Comparison of ENCODE assay signal across 1 cellular context in the genomic region with DNA sequence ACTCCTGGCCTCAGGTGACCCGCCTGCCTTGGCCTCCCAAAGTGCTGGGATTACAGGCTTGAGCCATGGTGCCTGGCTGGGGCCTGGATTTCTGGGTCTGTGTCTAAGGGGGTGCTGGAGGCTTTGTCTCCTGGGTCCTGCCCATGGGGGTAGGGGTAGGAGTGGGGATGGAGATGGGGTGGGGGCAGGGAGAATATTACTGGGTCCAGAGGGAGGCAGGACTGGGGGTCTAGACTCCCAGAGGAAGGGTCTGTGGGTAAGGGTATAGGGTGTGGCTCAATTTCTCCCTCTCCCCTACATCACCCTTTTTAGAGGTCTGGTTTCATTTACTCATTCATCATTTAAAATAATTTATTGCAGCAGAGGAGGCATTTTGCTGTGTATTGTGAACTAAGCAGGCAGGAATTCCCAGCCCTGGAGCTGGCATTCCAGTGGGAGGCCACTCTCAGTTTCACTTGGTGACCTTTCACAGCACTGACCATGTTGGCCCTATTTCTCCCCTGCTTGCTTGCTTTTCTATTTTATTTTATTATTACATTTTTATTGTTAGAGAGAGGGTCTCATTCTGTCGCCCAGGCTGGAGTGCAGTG.
TF ChIP-seq lines count a peak whose summit lies in the region.

No MANE protein-coding gene starts in this region.

TF ChIP-seq in GM12878, 131 proteins besides CTCF, POLR2A, EP300 and RAD21:
- no peak for TF ChIP-seq RAD51 (IDR thresholded peaks at IDR 0.05)
- no peak for TF ChIP-seq ESRRA (IDR thresholded peaks at IDR 0.05; ENCODE audit: low read length)
- TF ChIP-seq, protein P1, sequence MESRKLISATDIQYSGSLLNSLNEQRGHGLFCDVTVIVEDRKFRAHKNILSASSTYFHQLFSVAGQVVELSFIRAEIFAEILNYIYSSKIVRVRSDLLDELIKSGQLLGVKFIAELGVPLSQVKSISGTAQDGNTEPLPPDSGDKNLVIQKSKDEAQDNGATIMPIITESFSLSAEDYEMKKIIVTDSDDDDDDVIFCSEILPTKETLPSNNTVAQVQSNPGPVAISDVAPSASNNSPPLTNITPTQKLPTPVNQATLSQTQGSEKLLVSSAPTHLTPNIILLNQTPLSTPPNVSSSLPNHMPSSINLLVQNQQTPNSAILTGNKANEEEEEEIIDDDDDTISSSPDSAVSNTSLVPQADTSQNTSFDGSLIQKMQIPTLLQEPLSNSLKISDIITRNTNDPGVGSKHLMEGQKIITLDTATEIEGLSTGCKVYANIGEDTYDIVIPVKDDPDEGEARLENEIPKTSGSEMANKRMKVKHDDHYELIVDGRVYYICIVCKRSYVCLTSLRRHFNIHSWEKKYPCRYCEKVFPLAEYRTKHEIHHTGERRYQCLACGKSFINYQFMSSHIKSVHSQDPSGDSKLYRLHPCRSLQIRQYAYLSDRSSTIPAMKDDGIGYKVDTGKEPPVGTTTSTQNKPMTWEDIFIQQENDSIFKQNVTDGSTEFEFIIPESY (IDR thresholded peaks at IDR 0.05): no peak
- no peak for TF ChIP-seq HCFC1 (IDR thresholded peaks at IDR 0.05; ENCODE audit: low read length)
- TF ChIP-seq LARP7 (IDR thresholded peaks at IDR 0.05): no peak
- TF ChIP-seq FOXM1 (IDR thresholded peaks at IDR 0.05; ENCODE audit: low read depth, low read length): no peak
- no peak for TF ChIP-seq TCF3 (IDR thresholded peaks at IDR 0.05; ENCODE audit: borderline replicate concordance, insufficient read depth, low read depth, low read length)
- no peak for TF ChIP-seq GATAD2B (conservative IDR thresholded peaks at IDR 0.05; ENCODE audit: low read depth)
- TF ChIP-seq CREM (IDR thresholded peaks at IDR 0.05; ENCODE audit: low read depth): no peak
- no peak for TF ChIP-seq TCF7 (IDR thresholded peaks at IDR 0.05; ENCODE audit: borderline replicate concordance)
- TF ChIP-seq, protein P2, sequence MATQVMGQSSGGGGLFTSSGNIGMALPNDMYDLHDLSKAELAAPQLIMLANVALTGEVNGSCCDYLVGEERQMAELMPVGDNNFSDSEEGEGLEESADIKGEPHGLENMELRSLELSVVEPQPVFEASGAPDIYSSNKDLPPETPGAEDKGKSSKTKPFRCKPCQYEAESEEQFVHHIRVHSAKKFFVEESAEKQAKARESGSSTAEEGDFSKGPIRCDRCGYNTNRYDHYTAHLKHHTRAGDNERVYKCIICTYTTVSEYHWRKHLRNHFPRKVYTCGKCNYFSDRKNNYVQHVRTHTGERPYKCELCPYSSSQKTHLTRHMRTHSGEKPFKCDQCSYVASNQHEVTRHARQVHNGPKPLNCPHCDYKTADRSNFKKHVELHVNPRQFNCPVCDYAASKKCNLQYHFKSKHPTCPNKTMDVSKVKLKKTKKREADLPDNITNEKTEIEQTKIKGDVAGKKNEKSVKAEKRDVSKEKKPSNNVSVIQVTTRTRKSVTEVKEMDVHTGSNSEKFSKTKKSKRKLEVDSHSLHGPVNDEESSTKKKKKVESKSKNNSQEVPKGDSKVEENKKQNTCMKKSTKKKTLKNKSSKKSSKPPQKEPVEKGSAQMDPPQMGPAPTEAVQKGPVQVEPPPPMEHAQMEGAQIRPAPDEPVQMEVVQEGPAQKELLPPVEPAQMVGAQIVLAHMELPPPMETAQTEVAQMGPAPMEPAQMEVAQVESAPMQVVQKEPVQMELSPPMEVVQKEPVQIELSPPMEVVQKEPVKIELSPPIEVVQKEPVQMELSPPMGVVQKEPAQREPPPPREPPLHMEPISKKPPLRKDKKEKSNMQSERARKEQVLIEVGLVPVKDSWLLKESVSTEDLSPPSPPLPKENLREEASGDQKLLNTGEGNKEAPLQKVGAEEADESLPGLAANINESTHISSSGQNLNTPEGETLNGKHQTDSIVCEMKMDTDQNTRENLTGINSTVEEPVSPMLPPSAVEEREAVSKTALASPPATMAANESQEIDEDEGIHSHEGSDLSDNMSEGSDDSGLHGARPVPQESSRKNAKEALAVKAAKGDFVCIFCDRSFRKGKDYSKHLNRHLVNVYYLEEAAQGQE (IDR thresholded peaks at IDR 0.05; ENCODE audit: low read depth, low read length): no peak
- TF ChIP-seq NFXL1 (IDR thresholded peaks at IDR 0.05; ENCODE audit: borderline replicate concordance): no peak
- TF ChIP-seq, protein P3, sequence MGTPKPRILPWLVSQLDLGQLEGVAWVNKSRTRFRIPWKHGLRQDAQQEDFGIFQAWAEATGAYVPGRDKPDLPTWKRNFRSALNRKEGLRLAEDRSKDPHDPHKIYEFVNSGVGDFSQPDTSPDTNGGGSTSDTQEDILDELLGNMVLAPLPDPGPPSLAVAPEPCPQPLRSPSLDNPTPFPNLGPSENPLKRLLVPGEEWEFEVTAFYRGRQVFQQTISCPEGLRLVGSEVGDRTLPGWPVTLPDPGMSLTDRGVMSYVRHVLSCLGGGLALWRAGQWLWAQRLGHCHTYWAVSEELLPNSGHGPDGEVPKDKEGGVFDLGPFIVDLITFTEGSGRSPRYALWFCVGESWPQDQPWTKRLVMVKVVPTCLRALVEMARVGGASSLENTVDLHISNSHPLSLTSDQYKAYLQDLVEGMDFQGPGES (IDR thresholded peaks at IDR 0.05): no peak
- no peak for TF ChIP-seq ZNF24 (IDR thresholded peaks at IDR 0.05)
- TF ChIP-seq IKZF2 (IDR thresholded peaks at IDR 0.05): no peak
- no peak for TF ChIP-seq SREBF1 (IDR thresholded peaks at IDR 0.05; ENCODE audit: low read length)
- no peak for TF ChIP-seq TCF12 (IDR thresholded peaks at IDR 0.05; ENCODE audit: low read depth, low read length)
- TF ChIP-seq ZBTB11 (CRISPR knock-in tag; IDR thresholded peaks at IDR 0.05): no peak
TF ChIP-seq in GM12878: peak in this region for 0.
